In the genomic region with DNA sequence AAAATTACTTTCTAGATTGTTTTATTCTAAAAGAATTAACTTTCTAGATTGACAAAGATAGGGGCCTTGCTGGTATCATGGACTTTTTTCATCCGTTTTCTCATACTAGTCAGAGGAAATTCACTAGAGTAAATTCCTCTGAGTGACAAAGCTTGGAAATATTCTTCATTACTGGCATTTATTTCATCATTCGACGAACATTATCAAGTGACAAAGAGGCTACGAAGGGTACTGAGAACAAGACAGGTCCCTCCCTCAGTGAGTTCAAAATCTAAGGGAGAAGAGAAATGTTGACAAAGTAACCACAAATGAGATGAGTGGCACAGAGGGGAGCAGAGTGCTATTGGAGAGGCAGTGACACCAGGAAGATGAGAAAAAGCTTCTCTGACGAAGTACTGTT, we compare ENCODE assay signal across 9 cellular contexts. TPM values are rescaled to one million over a fixed set of nuclear protein-coding genes. Genes with fewer than 3 reads are reported as not detected.
DNase-seq lines count a peak whose midpoint lies in the region; ATAC-seq, FAIRE-seq and TF ChIP-seq lines count a peak whose summit lies in the region.
"Had no signal": no experiment of that assay in that cellular context is flagged by ENCODE, and none has a peak within 500 bp of the region (broad histone marks: within the 10 kb centered on the region; RNA-seq: fewer than 3 reads in every experiment).

No MANE protein-coding gene starts in this region.

- no peaks in the 10 kb centered on the region for H3K9me3 Mint-ChIP-seq in activated CD4-positive, alpha-beta T cell treated with anti-CD3 and anti-CD28 coated beads, Interleukin-2, amount 10 ng/mL, durations not matched to agents 24 days and 14 days
- no peaks in the 10 kb centered on the region for H3K9me3 Mint-ChIP-seq in stimulated activated naive CD8-positive, alpha-beta T cell treated with anti-CD3 and anti-CD28 coated beads, Interleukin-15, Interleukin-2, amounts not matched to agents 100 ng/mL and 50 ng/mL, for 24 hours

- peak overlapping the region; percentile 0 for H3K4me3 Mint-ChIP-seq in activated CD4-positive, alpha-beta T cell treated with anti-CD3 and anti-CD28 coated beads, Interleukin-2, amount 10 ng/mL, durations not matched to agents 24 days and 14 days
- peak overlapping the region; percentile 35 for H3K4me3 Mint-ChIP-seq in stimulated activated naive CD8-positive, alpha-beta T cell treated with anti-CD3 and anti-CD28 coated beads, Interleukin-15, Interleukin-2, amounts not matched to agents 100 ng/mL and 50 ng/mL, for 24 hours

- no peak for DNase-seq in activated CD4-positive, alpha-beta T cell treated with anti-CD3 and anti-CD28 coated beads, Interleukin-2, amount 10 ng/mL, durations not matched to agents 24 days and 14 days
- DNase-seq in activated CD4-positive, alpha-beta T cell treated with anti-CD3 and anti-CD28 coated beads for 48 hours, result no peak
- DNase-seq in SW 1271 (lab: John Stamatoyannopoulos, UW) (peak; percentile 61 to 79), fibroblast of the aortic adventitia (ENCODE audit: low read depth) (peak; percentile 54), D721Med (ENCODE audit: insufficient read length, low spot score) (no peak), GM10266 (ENCODE audit: extremely low spot score) (no peak)

- no peaks in the 10 kb centered on the region for H3K27me3 Mint-ChIP-seq in activated CD4-positive, alpha-beta T cell treated with anti-CD3 and anti-CD28 coated beads, Interleukin-2, amount 10 ng/mL, durations not matched to agents 24 days and 14 days
- no peaks in the 10 kb centered on the region for H3K27me3 Mint-ChIP-seq in stimulated activated naive CD8-positive, alpha-beta T cell treated with anti-CD3 and anti-CD28 coated beads, Interleukin-15, Interleukin-2, amounts not matched to agents 100 ng/mL and 50 ng/mL, for 24 hours

- ATAC-seq in HG03045 (IDR thresholded peaks at IDR 0.05; ENCODE audit: unreplicated experiment), result no peak

- H3K4me3 ChIP-seq in fibroblast of the aortic adventitia (ENCODE audit: low read depth, low read length), result no peak overlapping the region

- intact Hi-C loops in activated CD4-positive, alpha-beta T cell treated with anti-CD3 and anti-CD28 coated beads, Interleukin-2, amount 10 ng/mL, durations not matched to agents 24 days and 14 days (cut with micrococcal nuclease), result no loop called here

- peaks cover 35% of the 10 kb centered on the region for H3K4me1 Mint-ChIP-seq in activated CD4-positive, alpha-beta T cell treated with anti-CD3 and anti-CD28 coated beads, Interleukin-2, amount 10 ng/mL, durations not matched to agents 24 days and 14 days
- H3K4me1 Mint-ChIP-seq in stimulated activated naive CD8-positive, alpha-beta T cell treated with anti-CD3 and anti-CD28 coated beads, Interleukin-15, Interleukin-2, amounts not matched to agents 100 ng/mL and 50 ng/mL, for 24 hours (ENCODE audit: low read depth), result peaks cover 68% of the 10 kb centered on the region

- TF ChIP-seq CTCF in fibroblast of the aortic adventitia (IDR thresholded peaks at IDR 0.05; ENCODE audit: insufficient read depth, low read length) (no peak), D721Med (IDR thresholded peaks at IDR 0.05; ENCODE audit: insufficient read depth, missing control alignments) (no peak), GM10266 (IDR thresholded peaks at IDR 0.05; ENCODE audit: control insufficient read depth, insufficient read depth, low read depth, missing control alignments) (no peak)

- H3K36me3 Mint-ChIP-seq in activated CD4-positive, alpha-beta T cell treated with anti-CD3 and anti-CD28 coated beads, Interleukin-2, amount 10 ng/mL, durations not matched to agents 24 days and 14 days (ENCODE audit: low read depth), result peaks cover 4% of the 10 kb centered on the region
- H3K36me3 Mint-ChIP-seq in stimulated activated naive CD8-positive, alpha-beta T cell treated with anti-CD3 and anti-CD28 coated beads, Interleukin-15, Interleukin-2, amounts not matched to agents 100 ng/mL and 50 ng/mL, for 24 hours (ENCODE audit: low read depth), result peaks cover 26% of the 10 kb centered on the region

- FAIRE-seq in D721Med (lab: Jason Lieb, UNC), result no peak
- FAIRE-seq: endothelial cell of umbilical vein had no signal

- H3K27ac Mint-ChIP-seq in activated CD4-positive, alpha-beta T cell treated with anti-CD3 and anti-CD28 coated beads, Interleukin-2, amount 10 ng/mL, durations not matched to agents 24 days and 14 days, result no peak overlapping the region
- H3K27ac Mint-ChIP-seq in stimulated activated naive CD8-positive, alpha-beta T cell treated with anti-CD3 and anti-CD28 coated beads, Interleukin-15, Interleukin-2, amounts not matched to agents 100 ng/mL and 50 ng/mL, for 24 hours, result peak overlapping the region; percentile 74

RNA-seq across cellular contexts. Expression of gene EPG5, which starts 4.3 kb away (rescaled TPM):
- 14.9 and 15.5 TPM in 2 replicates for total RNA-seq in activated CD4-positive, alpha-beta T cell treated with anti-CD3 and anti-CD28 coated beads, Interleukin-2, amount 10 ng/mL, durations not matched to agents 24 days and 14 days
- 14.6 and 66.3 TPM in 2 replicates for total RNA-seq in fibroblast of the aortic adventitia (ENCODE audit: low replicate concordance)

Comparison
In these comparisons a context has a peak if more than half of its experiments do, and no peak if none do; other contexts are left out.
1. DNase-seq: peak in SW 1271 (2 of 2) and fibroblast of the aortic adventitia (single experiment); none in activated CD4-positive, alpha-beta T cell treated with anti-CD3 and anti-CD28 coated beads, Interleukin-2, amount 10 ng/mL, durations not matched to agents 24 days and 14 days (single experiment), activated CD4-positive, alpha-beta T cell treated with anti-CD3 and anti-CD28 coated beads for 48 hours (single experiment), D721Med (single experiment) and GM10266 (single experiment).